ENCODE assay signal across 5 cellular contexts in genomic region chr4:112592717-112593116, GRCh38.
"Had no signal": no experiment of that assay in that cellular context is flagged by ENCODE, and none has a peak within 500 bp of the region (broad histone marks: within the 10 kb centered on the region; RNA-seq: fewer than 3 reads in every experiment).

No MANE protein-coding gene starts in this region.

- DNase-seq: GDM1, GF-D8 had no signal

- FAIRE-seq: G401.6, GM12891 had no signal

- H3K4me3 ChIP-seq: GM12878 had no signal
